In the genomic region with DNA sequence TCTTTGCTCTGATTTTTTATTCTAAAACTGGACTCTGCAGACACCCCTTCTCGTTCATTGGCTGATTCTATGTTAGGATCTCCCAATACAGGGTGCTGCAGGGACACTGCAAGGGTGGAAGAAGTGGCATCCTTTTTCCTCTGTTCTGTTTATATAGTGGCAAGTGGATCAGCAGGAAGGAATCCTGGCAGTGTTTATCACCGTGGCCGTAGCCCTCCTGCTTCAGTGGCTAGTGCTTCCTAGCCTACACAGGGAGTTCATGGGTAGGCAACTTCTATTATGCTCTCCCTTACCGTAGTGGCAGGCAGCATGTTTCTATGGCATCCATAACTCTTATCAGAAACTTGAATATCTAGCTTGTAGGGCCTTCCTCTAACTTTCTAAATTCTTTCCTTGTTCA, we compare ENCODE assay signal across 13 cellular contexts. TPM values are rescaled to one million over a fixed set of nuclear protein-coding genes. Genes with fewer than 3 reads are reported as not detected.
DNase-seq lines count a peak whose midpoint lies in the region; TF ChIP-seq lines count a peak whose summit lies in the region.
"Had no signal": no experiment of that assay in that cellular context is flagged by ENCODE, and none has a peak within 500 bp of the region (broad histone marks: within the 10 kb centered on the region; RNA-seq: fewer than 3 reads in every experiment).

No MANE protein-coding gene starts in this region.

- H3K9me3 ChIP-seq in H9 (ENCODE audit: control insufficient read depth, low read depth, low read length) (no peaks in the 10 kb centered on the region), fibroblast of lung (ENCODE audit: control insufficient read depth, insufficient read depth, low read depth, low read length) (no peaks in the 10 kb centered on the region), neuronal stem cell (replicated peaks in 1 of 2; ENCODE audit: control insufficient read depth in 2 of 2, insufficient read depth in 1 of 2, low read depth in 1 of 2, low read length in 2 of 2) (peaks cover 0 to 2% of the 10 kb centered on the region in 2 donors)
- H3K9me3 ChIP-seq: HAP-1 had no signal

- H3K4me2 ChIP-seq in H9 (ENCODE audit: insufficient read depth, insufficient read length, low read length) (no peak overlapping the region), fibroblast of lung (ENCODE audit: extremely low read depth, insufficient read depth, low read length) (no peak overlapping the region), neuronal stem cell (ENCODE audit: insufficient read depth, low read length, poor library complexity, severe bottlenecking) (no peak overlapping the region)
- H3K4me2 ChIP-seq: BLaER1 treated with 17β-estradiol and CSF1 and Interleukin-3, amounts not matched to agents 10 nM and 100 nM; GM23338 had no signal

- no peaks in the 10 kb centered on the region for H3K27me3 ChIP-seq in H9 (ENCODE audit: insufficient read depth, low read length)
- no peaks in the 10 kb centered on the region for H3K27me3 ChIP-seq in fibroblast of lung (ENCODE audit: control insufficient read depth, insufficient read depth, low read length)
- H3K27me3 ChIP-seq in neuronal stem cell (ENCODE audit: control insufficient read depth in 3 of 3, insufficient read depth in 3 of 3, low read depth in 1 of 3, low read length in 3 of 3) = no peaks in the 10 kb centered on the region
- H3K27me3 ChIP-seq: BLaER1 treated with 17β-estradiol and CSF1 and Interleukin-3, amounts not matched to agents 10 nM and 100 nM had no signal

- no peaks in the 10 kb centered on the region for H4K20me1 ChIP-seq in H9 (ENCODE audit: control insufficient read depth, insufficient read depth, insufficient read length)
- H4K20me1 ChIP-seq in fibroblast of lung (ENCODE audit: control insufficient read depth, extremely low read depth, insufficient read depth, low read length) = no peaks in the 10 kb centered on the region
- H4K20me1 ChIP-seq: BLaER1 treated with 17β-estradiol and CSF1 and Interleukin-3, amounts not matched to agents 10 nM and 100 nM had no signal

- WGBS in H9 (ENCODE audit: extremely low coverage, insufficient read length, low lambda C conversion rate) = no CpG with 5 or more reads among the region's 4 CpGs
- WGBS in neuronal stem cell (ENCODE audit: extremely low coverage in 2 of 2, insufficient read length in 2 of 2, insufficient replicate concordance in 1 of 2), 2 donors = no CpG with 5 or more reads among the region's 4 CpGs

- H3K27me3 Mint-ChIP-seq in H9 (ENCODE audit: low read depth) = peaks cover 2% of the 10 kb centered on the region; the same call in 1 of the 2 replicates

- H2AFZ ChIP-seq in H9 (ENCODE audit: low read length) = no peak overlapping the region
- H2AFZ ChIP-seq in fibroblast of lung (ENCODE audit: low read length) = peak overlapping the region; percentile 68
- peak overlapping the region; percentile 46 for H2AFZ ChIP-seq in neuronal stem cell (ENCODE audit: low read length)
- H2AFZ ChIP-seq: GM23338 had no signal

- H2BK20ac ChIP-seq in H9 (ENCODE audit: low read depth, low read length, poor library complexity, severe bottlenecking) = no peak overlapping the region

- no peak overlapping the region for H3K18ac ChIP-seq in H9 (ENCODE audit: insufficient read length, low read depth, low read length)
- H3K18ac ChIP-seq in neuronal stem cell (ENCODE audit: low read length) = no peak overlapping the region

- peaks cover 1 to 2% of the 10 kb centered on the region in 2 experiments for H3K4me1 Mint-ChIP-seq in H9

- H2AK5ac ChIP-seq in H9 (ENCODE audit: insufficient read length, low read length) (no peak overlapping the region), neuronal stem cell (ENCODE audit: low read depth, low read length) (no peak overlapping the region)

- H3T11ph ChIP-seq in H9 (ENCODE audit: low read length) = no peak overlapping the region

- no peak overlapping the region for H2BK15ac ChIP-seq in H9 (ENCODE audit: low read depth, low read length)
- no peak overlapping the region for H2BK15ac ChIP-seq in neuronal stem cell (ENCODE audit: low read length)

- no peak for TF ChIP-seq CTCF in H9 (conservative IDR thresholded peaks at IDR 0.05)
- TF ChIP-seq CTCF in fibroblast of lung (conservative IDR thresholded peaks at IDR 0.05 in 1 of 2, IDR thresholded peaks at IDR 0.05 in 1 of 2; ENCODE audit: low read depth in 1 of 2, low read length in 2 of 2) = no peak

- H3K27ac Mint-ChIP-seq in H9 = no peak overlapping the region
- H3K27ac Mint-ChIP-seq: CD4-positive, CD25-positive, alpha-beta regulatory T cell; GM23338 had no signal

- no peak overlapping the region for H3K56ac ChIP-seq in H9 (ENCODE audit: insufficient read length, low read depth, low read length)

- H3K79me1 ChIP-seq in H9 (ENCODE audit: insufficient read depth, low read depth, low read length, poor library complexity, severe bottlenecking) = no peaks in the 10 kb centered on the region
- H3K79me1 ChIP-seq in neuronal stem cell (ENCODE audit: low read depth, low read length) = peaks cover 3% of the 10 kb centered on the region

- H2BK12ac ChIP-seq in H9 (ENCODE audit: insufficient read length, low read depth, low read length) (no peak overlapping the region), neuronal stem cell (ENCODE audit: low read length) (no peak overlapping the region)

- H3K36me3 ChIP-seq in fibroblast of lung (ENCODE audit: control insufficient read depth, insufficient read depth, low read length) = no peaks in the 10 kb centered on the region
- H3K36me3 ChIP-seq in neuronal stem cell (replicated peaks in 1 of 2; ENCODE audit: control insufficient read depth in 2 of 2, insufficient read depth in 2 of 2, low read length in 2 of 2) = no peaks in the 10 kb centered on the region
- H3K36me3 ChIP-seq: BLaER1 treated with 17β-estradiol and CSF1 and Interleukin-3, amounts not matched to agents 10 nM and 100 nM; HAP-1 had no signal

- H2BK5ac ChIP-seq in H9 (ENCODE audit: insufficient read length, low read length) (no peak overlapping the region), neuronal stem cell (ENCODE audit: low read length) (no peak overlapping the region)

- peak; percentile 61 for DNase-seq in AG08396 (ENCODE audit: low spot score)
- DNase-seq in H9 = no peak
- DNase-seq in fibroblast of lung (ENCODE audit: low read depth in 2 of 2) = no peak
- DNase-seq in neuronal stem cell (ENCODE audit: low spot score) = no peak
- DNase-seq in stimulated activated CD4-positive, alpha-beta T cell treated with anti-CD3 and anti-CD28 coated beads, Interleukin-1b, Interleukin-23, amount 100 ng/mL, for 48 hours = no peak
- DNase-seq in NCI-H69 (lab: John Stamatoyannopoulos, UW) = no peak
- DNase-seq in NK-92 (lab: John Stamatoyannopoulos, UW; ENCODE audit: unreplicated experiment) = no peak
- DNase-seq: 8988T; CD4-positive, CD25-positive, alpha-beta regulatory T cell; DMS53 had no signal

- H3K27ac ChIP-seq in H9 (ENCODE audit: insufficient read length, low read depth, low read length) = no peak overlapping the region
- H3K27ac ChIP-seq in fibroblast of lung (ENCODE audit: insufficient read depth, low read length) = no peak overlapping the region
- H3K27ac ChIP-seq in neuronal stem cell (replicated peaks; ENCODE audit: low read length) = no peak overlapping the region
- H3K27ac ChIP-seq: BLaER1 treated with 17β-estradiol and CSF1 and Interleukin-3, amounts not matched to agents 10 nM and 100 nM had no signal

- H3K4me3 Mint-ChIP-seq in H9 = no peak overlapping the region
- H3K4me3 Mint-ChIP-seq: CD4-positive, CD25-positive, alpha-beta regulatory T cell; GM23338 had no signal

- H2BK120ac ChIP-seq in H9 (ENCODE audit: low read depth, low read length, poor library complexity, severe bottlenecking) = peak overlapping the region; percentile 48
- H2BK120ac ChIP-seq in neuronal stem cell (ENCODE audit: low read depth, low read length) = no peak overlapping the region

- H3K36me3 Mint-ChIP-seq in H9 (ENCODE audit: insufficient read depth in 1 of 3, low read depth in 3 of 3) = peaks cover 0 to 6% (median 5%) of the 10 kb centered on the region in 3 experiments; a peak in 4 of 7 replicates
- H3K36me3 Mint-ChIP-seq: CD4-positive, CD25-positive, alpha-beta regulatory T cell had no signal

- H3K4me1 ChIP-seq in H9 (ENCODE audit: insufficient read depth, low read length) = no peaks in the 10 kb centered on the region
- H3K4me1 ChIP-seq in fibroblast of lung (ENCODE audit: control insufficient read depth, extremely low read depth, insufficient read depth, low read length) = peaks cover 2% of the 10 kb centered on the region
- no peaks in the 10 kb centered on the region for H3K4me1 ChIP-seq in neuronal stem cell (ENCODE audit: control insufficient read depth in 2 of 2, insufficient read depth in 1 of 2, low read depth in 1 of 2, low read length in 2 of 2)

- H4K5ac ChIP-seq in H9 (ENCODE audit: insufficient read length, low read depth, low read length) = no peak overlapping the region

- H4K91ac ChIP-seq in H9 (ENCODE audit: insufficient read length, low read depth, low read length) = no peak overlapping the region
- no peak overlapping the region for H4K91ac ChIP-seq in neuronal stem cell (ENCODE audit: low read depth, low read length, poor library complexity)

- H3K14ac ChIP-seq in H9 (ENCODE audit: insufficient read depth, low read length) = no peak overlapping the region
- H3K14ac ChIP-seq in neuronal stem cell (ENCODE audit: low read length) = no peak overlapping the region

- H3K4me3 ChIP-seq in fibroblast of lung (replicated peaks in 1 of 4; ENCODE audit: control extremely low read depth in 1 of 4, insufficient read depth in 1 of 4, low read depth in 3 of 4, low read length in 4 of 4) = no peak overlapping the region
- H3K4me3 ChIP-seq in neuronal stem cell (ENCODE audit: low read length in 2 of 2) = no peak overlapping the region
- H3K4me3 ChIP-seq: BLaER1 treated with 17β-estradiol and CSF1 and Interleukin-3, amounts not matched to agents 10 nM and 100 nM; GM23338; HAP-1 had no signal

- no peak overlapping the region for H4K8ac ChIP-seq in H9 (replicated peaks; ENCODE audit: insufficient read length, low read depth, low read length)
- no peak overlapping the region for H4K8ac ChIP-seq in neuronal stem cell (ENCODE audit: low read depth, low read length)

- peak overlapping the region; percentile 14 for H3K9ac ChIP-seq in H9 (ENCODE audit: extremely low read depth, insufficient read length, low read length)
- no peak overlapping the region for H3K9ac ChIP-seq in fibroblast of lung (ENCODE audit: insufficient read depth, low read length)
- H3K9ac ChIP-seq in neuronal stem cell (ENCODE audit: low read depth, low read length, poor library complexity) = no peak overlapping the region
- H3K9ac ChIP-seq: BLaER1 treated with 17β-estradiol and CSF1 and Interleukin-3, amounts not matched to agents 10 nM and 100 nM had no signal

- no peaks in the 10 kb centered on the region for H3K23me2 ChIP-seq in H9 (ENCODE audit: insufficient read length, low read depth, low read length, poor library complexity, severe bottlenecking)

- H3K4ac ChIP-seq in H9 (ENCODE audit: low read depth, low read length) = no peak overlapping the region
- H3K4ac ChIP-seq in neuronal stem cell (ENCODE audit: low read length) = no peak overlapping the region

- H3K23ac ChIP-seq in H9 (ENCODE audit: insufficient read length, low read depth, low read length) (no peak overlapping the region), neuronal stem cell (ENCODE audit: low read depth, low read length, poor library complexity) (no peak overlapping the region)

- peaks cover 9 to 12% of the 10 kb centered on the region in 2 experiments; a peak in 3 of 5 replicates for H3K9me3 Mint-ChIP-seq in H9

- H3K79me2 ChIP-seq in H9 (ENCODE audit: insufficient read depth, low read length) (no peaks in the 10 kb centered on the region), fibroblast of lung (ENCODE audit: control insufficient read depth, insufficient read depth, low read length) (no peaks in the 10 kb centered on the region)

RNA-seq across cellular contexts. Expression of a gene that starts 6.4 kb away (rescaled TPM):
- total RNA-seq in H9 (2021) = 23.5 and 24.2 TPM in 2 replicates
- total RNA-seq in fibroblast of lung = 22.1 and 30.9 TPM in 2 replicates
- 8.4 and 9.4 TPM in 2 replicates for polyA plus RNA-seq in fibroblast of lung
- 5.6 and 6.6 TPM in 2 replicates for polyA plus RNA-seq in fibroblast of lung (2012)
- 0.41 and 0.94 TPM in 2 replicates for polyA minus RNA-seq in fibroblast of lung (ENCODE audit: low replicate concordance)
- polyA plus RNA-seq in neuronal stem cell (2013, experiment 1 of 2) = 12.4 TPM
- 12.1 TPM for polyA plus RNA-seq in neuronal stem cell (2013, experiment 2 of 2)
